Comparison of ENCODE assay signal across 27 cellular contexts in genomic region chr17:61974115-61974514, GRCh38. TPM values are rescaled to one million over a fixed set of nuclear protein-coding genes. Genes with fewer than 3 reads are reported as not detected.
DNase-seq lines count a peak whose midpoint lies in the region; ATAC-seq, FAIRE-seq and TF ChIP-seq lines count a peak whose summit lies in the region.
"Had no signal": no experiment of that assay in that cellular context is flagged by ENCODE, and none has a peak within 500 bp of the region (broad histone marks: within the 10 kb centered on the region; RNA-seq: fewer than 3 reads in every experiment).

No MANE protein-coding gene starts in this region.

- H3K27me3 ChIP-seq in HepG2 (ENCODE audit: control insufficient read depth in 1 of 2, insufficient read depth in 2 of 2, low read length in 2 of 2), result no peaks in the 10 kb centered on the region
- H3K27me3 ChIP-seq in right lobe of liver, result no peaks in the 10 kb centered on the region
- H3K27me3 ChIP-seq: BLaER1 treated with 17β-estradiol and CSF1 and Interleukin-3, amounts not matched to agents 10 nM and 100 nM; SJCRH30 had no signal

- no peak for FAIRE-seq in HepG2 (lab: Jason Lieb, UNC)
- FAIRE-seq: A549, GM18507 had no signal

- no TSS peak for BruUV-seq in HepG2 (replicated peaks; lab: Mats Ljungman, UMichigan)

- H3K36me3 ChIP-seq in HepG2 (replicated peaks in 1 of 2; ENCODE audit: control insufficient read depth in 1 of 2, insufficient read depth in 2 of 2, low read length in 2 of 2) (peaks cover 8 to 72% of the 10 kb centered on the region in 2 experiments), right lobe of liver (peaks cover 0 to 51% (median 12%) of the 10 kb centered on the region in 4 donors), HEK293 (ENCODE audit: control insufficient read depth in 2 of 2, insufficient read depth in 1 of 2, low read length in 2 of 2) (peaks cover 67 to 88% of the 10 kb centered on the region in 2 experiments)

- no peak for TF ChIP-seq RAD21 in HepG2 (CRISPR knock-in tag; IDR thresholded peaks at IDR 0.05)

- no peak for ATAC-seq in HepG2
- ATAC-seq in right lobe of liver, result no peak
- no peak for ATAC-seq in effector memory CD8-positive, alpha-beta T cell (replicated peaks)
- ATAC-seq: A549, GM23338, Right ventricle myocardium inferior, SK-N-SH treated with all-trans-retinoic acid at 6 μM for 48 hours had no signal

- TF ChIP-seq EP300 in HepG2 (IDR thresholded peaks at IDR 0.05; ENCODE audit: low read depth in 2 of 2, low read length in 2 of 2), result no peak
- no peak for TF ChIP-seq EP300 in HepG2 (CRISPR knock-in tag; IDR thresholded peaks at IDR 0.05; ENCODE audit: borderline replicate concordance)

- peaks cover 63% of the 10 kb centered on the region for H3K36me3 Mint-ChIP-seq in effector memory CD8-positive, alpha-beta T cell (ENCODE audit: insufficient read depth)

- in situ Hi-C loops in HepG2 (cut with HindIII; ENCODE audit: extremely low pct_ligation_motif_present, low pct_unique_long_range_greater_than_20kb), result no loop called here

- intact Hi-C loops in HepG2 (cut with micrococcal nuclease; ENCODE audit: unreplicated experiment), result no loop called here
- intact Hi-C loops in right lobe of liver (cut with DNase I), result no loop called here
- intact Hi-C loops in posterior cingulate gyrus (cut with DNase I), result no loop called here

- no peak overlapping the region for H3K4me2 ChIP-seq in HepG2 (ENCODE audit: low read depth, low read length)
- H3K4me2 ChIP-seq: A549; BLaER1 treated with 17β-estradiol and CSF1 and Interleukin-3, amounts not matched to agents 10 nM and 100 nM; GM23338; PC-9 had no signal

- TF ChIP-seq CTCF in HepG2 (CRISPR knock-in tag; IDR thresholded peaks at IDR 0.05) (no peak), right lobe of liver (IDR thresholded peaks at IDR 0.05) (no peak), HEK293 (tag by site-specific recombination; IDR thresholded peaks at IDR 0.05) (no peak)

- H3K4me3 Mint-ChIP-seq in effector memory CD8-positive, alpha-beta T cell, result no peak overlapping the region
- H3K4me3 Mint-ChIP-seq: GM23338, H9, HFFc6 had no signal

- no peaks in the 10 kb centered on the region for H3K9me3 Mint-ChIP-seq in effector memory CD8-positive, alpha-beta T cell
- H3K9me3 Mint-ChIP-seq: GM23338, H9, HFFc6 had no signal

- H3K4me1 ChIP-seq in HepG2 (ENCODE audit: insufficient read depth, low read length) (no peaks in the 10 kb centered on the region), right lobe of liver (no peaks in the 10 kb centered on the region), HEK293 (ENCODE audit: control insufficient read depth, insufficient read depth, low read length) (no peaks in the 10 kb centered on the region)
- H3K4me1 ChIP-seq: A549, SJCRH30 had no signal

- H4K20me1 ChIP-seq in HepG2 (ENCODE audit: insufficient read depth, low read length), result no peaks in the 10 kb centered on the region

- TF ChIP-seq POLR2A in HepG2 (IDR thresholded peaks at IDR 0.05; ENCODE audit: insufficient read depth in 1 of 2, low read depth in 2 of 2, low read length in 2 of 2) (no peak), right lobe of liver (IDR thresholded peaks at IDR 0.05) (no peak)

- H3K79me2 ChIP-seq in HepG2 (ENCODE audit: insufficient read depth, low read length), result peaks cover 2% of the 10 kb centered on the region

- DNase-seq in HepG2 (ENCODE audit: low spot score) (no peak), right lobe of liver (no peak), medulla oblongata (ENCODE audit: extremely low spot score) (no peak), activated gamma-delta T cell treated with Interleukin-2 at 50 U/mL for 16 hours (no peak), posterior cingulate gyrus (no peak)
- no peak for DNase-seq in effector memory CD8-positive, alpha-beta T cell
- DNase-seq: AML-193, DMS153, DND-41, H9, HFFc6, IMR-90, KG1, MM.1S, NCI-H1694, NCI-H2029 treated with DMSO at 0.1 percent for 48 hours, NCI-H446 treated with DMSO at 0.1 percent for 48 hours, NCI-H526 treated with DMSO at 0.1 percent for 48 hours, PC-9, SJCRH30 had no signal

- POLR2A ChIA-PET in HepG2 (lab: Yijun Ruan, JAX) (no interaction called here), HEK293 (lab: Yijun Ruan, JAX) (no interaction called here)

- no peak overlapping the region for H3K9ac ChIP-seq in HepG2 (ENCODE audit: insufficient read depth, low read depth, low read length)
- H3K9ac ChIP-seq: BLaER1 treated with 17β-estradiol and CSF1 and Interleukin-3, amounts not matched to agents 10 nM and 100 nM had no signal

- CTCF ChIA-PET in HepG2 (lab: Yijun Ruan, JAX; ENCODE audit: low intra/inter-chr PET ratio, low total read pairs) (no interaction called here), HEK293 (lab: Yijun Ruan, JAX) (interaction anchor here (0.6 kb wide), 1 partner anchor 31 kb away, joined by 3 read pairs; no protein-coding TSS in a partner anchor)

- no peak overlapping the region for H3K4me3 ChIP-seq in HepG2 (replicated peaks in 1 of 3; ENCODE audit: insufficient read depth in 1 of 3, low read depth in 2 of 3, low read length in 3 of 3)
- H3K4me3 ChIP-seq in right lobe of liver, result no peak overlapping the region
- H3K4me3 ChIP-seq in HEK293 (ENCODE audit: low read depth, low read length), result no peak overlapping the region
- H3K4me3 ChIP-seq: A549; BLaER1 treated with 17β-estradiol and CSF1 and Interleukin-3, amounts not matched to agents 10 nM and 100 nM; GM23338; PC-9; SJCRH30 had no signal

- H3K9me3 ChIP-seq in HepG2 (ENCODE audit: low read length) (no peaks in the 10 kb centered on the region), right lobe of liver (no peaks in the 10 kb centered on the region), HEK293 (ENCODE audit: control insufficient read depth, insufficient read depth, low read depth, low read length) (no peaks in the 10 kb centered on the region)
- H3K9me3 ChIP-seq: A549; BLaER1 treated with 17β-estradiol and CSF1 and Interleukin-3, amounts not matched to agents 10 nM and 100 nM; SJCRH30 had no signal

- H3K27ac ChIP-seq in HepG2 (ENCODE audit: extremely low read length, insufficient read depth, low read length), result no peak overlapping the region
- H3K27ac ChIP-seq in right lobe of liver, result no peak overlapping the region
- H3K27ac ChIP-seq in HEK293 (ENCODE audit: extremely low read depth, low read depth, low read length), result no peak overlapping the region
- H3K27ac ChIP-seq: A549; BLaER1 treated with 17β-estradiol and CSF1 and Interleukin-3, amounts not matched to agents 10 nM and 100 nM; PC-9; SJCRH30 had no signal

- 98% methylated on average over 7 of the region's 7 CpGs for WGBS in HepG2 (ENCODE audit: low lambda C conversion rate)
- 98% methylated on average over 6 of the region's 7 CpGs for WGBS in right lobe of liver (ENCODE audit: insufficient coverage, low coverage, low lambda C conversion rate, missing lambda C conversion rate)

- no peaks in the 10 kb centered on the region for H3K27me3 Mint-ChIP-seq in effector memory CD8-positive, alpha-beta T cell

- H2AFZ ChIP-seq in HepG2 (ENCODE audit: low read length), result no peak overlapping the region
- H2AFZ ChIP-seq: GM23338, PC-9 had no signal

- peak overlapping the region; percentile 76 to 88 for H3K27ac Mint-ChIP-seq in effector memory CD8-positive, alpha-beta T cell
- H3K27ac Mint-ChIP-seq: GM23338, HFFc6 had no signal

- H3K4me1 Mint-ChIP-seq in effector memory CD8-positive, alpha-beta T cell (ENCODE audit: low read depth in 2 of 2), result peaks cover 11 to 29% of the 10 kb centered on the region in 2 donors

TF ChIP-seq in HepG2, 621 proteins besides CTCF, POLR2A, EP300 and RAD21:
- TF ChIP-seq PPARG (CRISPR knock-in tag; conservative IDR thresholded peaks at IDR 0.05), result no peak
- TF ChIP-seq ZNF816 (CRISPR knock-in tag; IDR thresholded peaks at IDR 0.05; ENCODE audit: borderline replicate concordance), result no peak
- peak; percentile 75 for TF ChIP-seq ZNF121 (CRISPR knock-in tag; IDR thresholded peaks at IDR 0.05)
- no peak for TF ChIP-seq RNF2 (conservative IDR thresholded peaks at IDR 0.05; ENCODE audit: low read depth)

TF ChIP-seq in HEK293, 187 proteins besides CTCF, POLR2A, EP300 and RAD21 (continues in another document):
- 0 out of 2 replicates have a peak, but pooled peaks have one; percentile 46 for TF ChIP-seq ZNF121 (tag by site-specific recombination; IDR thresholded peaks at IDR 0.05)

RNA-seq across cellular contexts. Expression of gene INTS2, which starts 46.3 kb away (rescaled TPM):
- total RNA-seq in HepG2 (2016; rRNA removed; fragmentation: Illumina TruSeq; extraction: Trizol) (30.2 and 33.3 TPM in 2 replicates), right lobe of liver (1 to 10 TPM; 4.2 to 6.5 (median 4.9) TPM)
- 9.6 and 10.0 TPM in 2 replicates for total RNA-seq in HepG2 (2016; cell fraction: cytosol; rRNA removed; fragmentation: Illumina TruSeq; extraction: Trizol; ENCODE audit: low read depth)
- 30.6 and 32.6 TPM in 2 replicates for total RNA-seq in HepG2 (2016; cell fraction: insoluble cytoplasmic fraction; rRNA removed; fragmentation: Illumina TruSeq; extraction: Trizol)
- total RNA-seq in HepG2 (2016; cell fraction: membrane; rRNA removed; fragmentation: Illumina TruSeq; extraction: Trizol), result 6.9 and 8.3 TPM in 2 replicates
- total RNA-seq in HepG2 (2016; cell fraction: nucleus; rRNA removed; fragmentation: Illumina TruSeq; extraction: Trizol), result 34.0 and 37.1 TPM in 2 replicates
- 15.6 and 20.5 TPM in 2 replicates for polyA plus RNA-seq in HepG2 (2011; rRNA removed)
- 8.1 and 11.7 TPM in 2 replicates for polyA plus RNA-seq in HepG2 (2011; cell fraction: cytosol; rRNA removed)
- 14.6 and 16.8 TPM in 2 replicates for polyA plus RNA-seq in HepG2 (2011; cell fraction: nucleus; rRNA removed)
- 9.4 and 11.7 TPM in 2 replicates for polyA plus RNA-seq in HepG2 (2012)
- 0.37 and 0.51 TPM in 2 replicates for polyA plus RNA-seq in HepG2 (2016; cell fraction: cytosol; fragmentation: Illumina TruSeq; extraction: Trizol; ENCODE audit: low read depth)
- polyA plus RNA-seq in HepG2 (2016; cell fraction: insoluble cytoplasmic fraction; fragmentation: Illumina TruSeq; extraction: Trizol; ENCODE audit: low read depth), result 11.5 and 12.2 TPM in 2 replicates
- 0.73 and 1.1 TPM in 2 replicates for polyA plus RNA-seq in HepG2 (2016; cell fraction: membrane; fragmentation: Illumina TruSeq; extraction: Trizol; ENCODE audit: low read depth)
- 24.0 and 26.7 TPM in 2 replicates for polyA plus RNA-seq in HepG2 (2016; cell fraction: nucleus; fragmentation: Illumina TruSeq; extraction: Trizol; ENCODE audit: insufficient read depth, low read depth)
- polyA minus RNA-seq in HepG2 (2011; rRNA and poly(A)+ RNA removed; ENCODE audit: low replicate concordance), result 26.3 and 37.9 TPM in 2 replicates
- 29.4 and 32.8 TPM in 2 replicates for polyA minus RNA-seq in HepG2 (2011; cell fraction: cytosol; rRNA and poly(A)+ RNA removed)
- polyA minus RNA-seq in HepG2 (2011; cell fraction: nucleus; rRNA and poly(A)+ RNA removed), result 49.4 and 55.6 TPM in 2 replicates

Comparison
In these comparisons a context has a peak if more than half of its experiments do, and no peak if none do; other contexts are left out.
1. Of the 63 proteins assayed by ChIP-seq in both HepG2 and HEK293: peak only in HepG2: none; only in HEK293: none; in both: ZNF121; in neither: 62.